Comparison of ENCODE assay signal across 8 cellular contexts in genomic region chrX:150692837-150693781, GRCh38. TPM values are rescaled to one million over a fixed set of nuclear protein-coding genes. Genes with fewer than 3 reads are reported as not detected.
A peak's percentile ranks its signal among the peaks of the same experiment; 100 is the strongest.
DNase-seq lines count a peak whose midpoint lies in the region; ATAC-seq and TF ChIP-seq lines count a peak whose summit lies in the region.

MTMR1 (plus strand) TSS chrX:150693396; CDS start chrX:150693531, 135 bp downstream.

- no peaks in the 10 kb centered on the region for H3K27me3 Mint-ChIP-seq in activated CD8-positive, alpha-beta T cell treated with anti-CD3 and anti-CD28 coated beads, Interleukin-2, amount 10 ng/mL, durations not matched to agents 7 days and 5 days (ENCODE audit: low read depth)
- H3K27me3 Mint-ChIP-seq in endothelial cell (ENCODE audit: unreplicated experiment), result peaks cover 3% of the 10 kb centered on the region

- H3K4me3 Mint-ChIP-seq in activated CD8-positive, alpha-beta T cell treated with anti-CD3 and anti-CD28 coated beads, Interleukin-2, amount 10 ng/mL, durations not matched to agents 7 days and 5 days, result peak within 1 kb of the TSS; percentile 91
- peak within 1 kb of the TSS; percentile 92 for H3K4me3 Mint-ChIP-seq in endothelial cell (ENCODE audit: unreplicated experiment)

- CTCF ChIA-PET in HEK293 (lab: Yijun Ruan, JAX), result interaction anchor here (0.6 to 2.4 kb wide), 2 partner anchors 9 to 540 kb away, joined by 3 to 20 read pairs; no protein-coding TSS in a partner anchor
- CTCF ChIA-PET in activated CD8-positive, alpha-beta T cell treated with anti-CD3 and anti-CD28 coated beads, Interleukin-2, amount 10 ng/mL, durations not matched to agents 7 days and 5 days (lab: Charles Lee), result interaction anchor here (0.6 to 5.6 kb wide), 6 partner anchors 7 to 27 kb away, joined by 3 to 47 read pairs (median 5); no protein-coding TSS in a partner anchor

- peak within 1 kb of the TSS; percentile 75; the same call in 1 of the 2 replicates for H3K27ac ChIP-seq in HEK293 (ENCODE audit: extremely low read depth, low read depth, low read length)
- H3K27ac ChIP-seq in muscle layer of colon (ENCODE audit: low read depth, low read length), result peak within 1 kb of the TSS; percentile 70
- H3K27ac ChIP-seq in temporal lobe (ENCODE audit: low read depth, low read length), result peak within 1 kb of the TSS; percentile 56

- H3K27me3 ChIP-seq in muscle layer of colon (ENCODE audit: control insufficient read depth in 1 of 2, insufficient read depth in 2 of 2, low read length in 2 of 2), result no peaks in the 10 kb centered on the region

- peaks cover 33% of the 10 kb centered on the region for H3K36me3 Mint-ChIP-seq in activated CD8-positive, alpha-beta T cell treated with anti-CD3 and anti-CD28 coated beads, Interleukin-2, amount 10 ng/mL, durations not matched to agents 7 days and 5 days (ENCODE audit: low read depth)
- peaks cover 4% of the 10 kb centered on the region for H3K36me3 Mint-ChIP-seq in endothelial cell (ENCODE audit: low read depth, unreplicated experiment)

- H3K9me3 ChIP-seq in HEK293 (ENCODE audit: control insufficient read depth, insufficient read depth, low read depth, low read length) (no peaks in the 10 kb centered on the region), muscle layer of colon (ENCODE audit: low read length) (peaks cover 5% of the 10 kb centered on the region)

- in situ Hi-C loops in GM13976 (cut with MboI; ENCODE audit: low sequenced_read_pairs, unreplicated experiment), result loop anchor here (25.0 kb wide), 1 partner anchor 731 kb away; no protein-coding TSS in a partner anchor

- peak within 1 kb of the TSS; percentile 98 for H3K27ac Mint-ChIP-seq in activated CD8-positive, alpha-beta T cell treated with anti-CD3 and anti-CD28 coated beads, Interleukin-2, amount 10 ng/mL, durations not matched to agents 7 days and 5 days
- no peak within 1 kb of the TSS for H3K27ac Mint-ChIP-seq in endothelial cell (ENCODE audit: unreplicated experiment)

- TF ChIP-seq CTCF in GM13976 (IDR thresholded peaks at IDR 0.05; ENCODE audit: borderline replicate concordance, control extremely low read depth, extremely low read depth, insufficient read depth, missing control alignments), result no peak
- no peak for TF ChIP-seq CTCF in HEK293 (tag by site-specific recombination; IDR thresholded peaks at IDR 0.05)
- no peak for TF ChIP-seq CTCF in endothelial cell (IDR thresholded peaks at IDR 0.05; ENCODE audit: unreplicated experiment)

- POLR2A ChIA-PET in HEK293 (lab: Yijun Ruan, JAX), result interaction anchor here (0.6 to 2.1 kb wide), 8 partner anchors 8 to 753 kb away, joined by 3 to 14 read pairs (median 4); no protein-coding TSS in a partner anchor
- POLR2A ChIA-PET in activated CD8-positive, alpha-beta T cell treated with anti-CD3 and anti-CD28 coated beads, Interleukin-2, amount 10 ng/mL, durations not matched to agents 7 days and 5 days (lab: Charles Lee), result interaction anchor here (0.6 to 2.2 kb wide), 9 partner anchors 9 to 753 kb away, joined by 3 to 8 read pairs (median 3); partner anchors contain the start of gene MTM1

- H3K4me3 ChIP-seq in HEK293 (ENCODE audit: low read depth, low read length), result peak within 1 kb of the TSS; percentile 35
- peak within 1 kb of the TSS; percentile 32 to 44 for H3K4me3 ChIP-seq in muscle layer of colon (ENCODE audit: low read depth in 1 of 2, low read length in 2 of 2)

- peaks cover 68% of the 10 kb centered on the region for H3K4me1 Mint-ChIP-seq in activated CD8-positive, alpha-beta T cell treated with anti-CD3 and anti-CD28 coated beads, Interleukin-2, amount 10 ng/mL, durations not matched to agents 7 days and 5 days (ENCODE audit: low read depth)
- H3K4me1 Mint-ChIP-seq in endothelial cell (ENCODE audit: unreplicated experiment), result peaks cover 8% of the 10 kb centered on the region

- H3K9me3 Mint-ChIP-seq in activated CD8-positive, alpha-beta T cell treated with anti-CD3 and anti-CD28 coated beads, Interleukin-2, amount 10 ng/mL, durations not matched to agents 7 days and 5 days (ENCODE audit: insufficient read depth), result no peaks in the 10 kb centered on the region
- no peaks in the 10 kb centered on the region for H3K9me3 Mint-ChIP-seq in endothelial cell (ENCODE audit: unreplicated experiment)

- ATAC-seq in activated CD8-positive, alpha-beta T cell treated with anti-CD3 and anti-CD28 coated beads, Interleukin-2, amount 10 ng/mL, durations not matched to agents 7 days and 5 days, result peak; percentile 65

- no peaks in the 10 kb centered on the region; the same call in 1 of the 2 replicates for H3K4me1 ChIP-seq in HEK293 (ENCODE audit: control insufficient read depth, insufficient read depth, low read length)
- peaks cover 18% of the 10 kb centered on the region for H3K4me1 ChIP-seq in muscle layer of colon (ENCODE audit: insufficient read depth, low read length)

- H3K36me3 ChIP-seq in HEK293 (ENCODE audit: control insufficient read depth in 2 of 2, insufficient read depth in 1 of 2, low read length in 2 of 2) (peaks cover 0 to 5% of the 10 kb centered on the region in 2 experiments; a peak in 1 of 3 replicates), muscle layer of colon (ENCODE audit: insufficient read depth, low read length) (no peaks in the 10 kb centered on the region)

- H3K9ac ChIP-seq in muscle layer of colon (ENCODE audit: low read length), result no peak within 1 kb of the TSS

- DNase-seq in GM13976 (ENCODE audit: low spot score) (peak; percentile 71), NCI-H1092 treated with DMSO at 0.1 percent for 48 hours (lab: John Stamatoyannopoulos, UW) (peak; percentile 54), endothelial cell (ENCODE audit: low spot score) (peak; percentile 23), pons (ENCODE audit: low spot score) (no peak)
- peak; percentile 58 for DNase-seq in activated CD8-positive, alpha-beta T cell treated with anti-CD3 and anti-CD28 coated beads, Interleukin-2, amount 10 ng/mL, durations not matched to agents 7 days and 5 days

TF ChIP-seq in HEK293, 187 proteins besides CTCF, POLR2A, EP300 and RAD21 (continues in another document):
- TF ChIP-seq ZBTB26 (tag by site-specific recombination; optimal IDR thresholded peaks at IDR 0.05) (peak; percentile 28), ZNF549 (tag by site-specific recombination; IDR thresholded peaks at IDR 0.05) (no peak), SP3 (tag by site-specific recombination; IDR thresholded peaks at IDR 0.05) (0 out of 2 replicates have a peak, but pooled peaks have one; percentile 30), ZNF140 (tag by site-specific recombination; IDR thresholded peaks at IDR 0.05) (peak; percentile 99), ZBTB20 (tag by site-specific recombination; IDR thresholded peaks at IDR 0.05) (peak; percentile 51; the same call in 1 of the 2 replicates), ZBTB8A (tag by site-specific recombination; IDR thresholded peaks at IDR 0.05) (peak; percentile 76), ZNF16 (tag by site-specific recombination; IDR thresholded peaks at IDR 0.05; ENCODE audit: low read depth) (no peak), ZNF335 (tag by site-specific recombination; conservative IDR thresholded peaks at IDR 0.05) (0 out of 2 replicates have a peak, but pooled peaks have one; percentile 36), ZNF76 (tag by site-specific recombination; IDR thresholded peaks at IDR 0.05; ENCODE audit: borderline replicate concordance, low read depth) (peak; percentile 26; the same call in 1 of the 2 replicates), ZIC2 (tag by site-specific recombination; IDR thresholded peaks at IDR 0.05) (0 out of 2 replicates have a peak, but pooled peaks have one; percentile 26), PATZ1 (tag by site-specific recombination; IDR thresholded peaks at IDR 0.05) (peak; percentile 60), ZNF692 (tag by site-specific recombination; IDR thresholded peaks at IDR 0.05) (no peak), SP7 (tag by site-specific recombination; IDR thresholded peaks at IDR 0.05) (0 out of 2 replicates have a peak, but pooled peaks have one; percentile 18), GLIS2 (tag by site-specific recombination; IDR thresholded peaks at IDR 0.05) (peak; percentile 59)

RNA-seq across cellular contexts. Expression of gene MTMR1, which starts in this region (rescaled TPM):
- total RNA-seq in activated CD8-positive, alpha-beta T cell treated with anti-CD3 and anti-CD28 coated beads, Interleukin-2, amount 10 ng/mL, durations not matched to agents 7 days and 5 days, result 10 to 100 TPM; 45.0 to 49.4 TPM
- total RNA-seq in endothelial cell (ENCODE audit: unreplicated experiment), result 13.3 TPM
- total RNA-seq in temporal lobe, result 28.5 TPM
